In the genomic region with DNA sequence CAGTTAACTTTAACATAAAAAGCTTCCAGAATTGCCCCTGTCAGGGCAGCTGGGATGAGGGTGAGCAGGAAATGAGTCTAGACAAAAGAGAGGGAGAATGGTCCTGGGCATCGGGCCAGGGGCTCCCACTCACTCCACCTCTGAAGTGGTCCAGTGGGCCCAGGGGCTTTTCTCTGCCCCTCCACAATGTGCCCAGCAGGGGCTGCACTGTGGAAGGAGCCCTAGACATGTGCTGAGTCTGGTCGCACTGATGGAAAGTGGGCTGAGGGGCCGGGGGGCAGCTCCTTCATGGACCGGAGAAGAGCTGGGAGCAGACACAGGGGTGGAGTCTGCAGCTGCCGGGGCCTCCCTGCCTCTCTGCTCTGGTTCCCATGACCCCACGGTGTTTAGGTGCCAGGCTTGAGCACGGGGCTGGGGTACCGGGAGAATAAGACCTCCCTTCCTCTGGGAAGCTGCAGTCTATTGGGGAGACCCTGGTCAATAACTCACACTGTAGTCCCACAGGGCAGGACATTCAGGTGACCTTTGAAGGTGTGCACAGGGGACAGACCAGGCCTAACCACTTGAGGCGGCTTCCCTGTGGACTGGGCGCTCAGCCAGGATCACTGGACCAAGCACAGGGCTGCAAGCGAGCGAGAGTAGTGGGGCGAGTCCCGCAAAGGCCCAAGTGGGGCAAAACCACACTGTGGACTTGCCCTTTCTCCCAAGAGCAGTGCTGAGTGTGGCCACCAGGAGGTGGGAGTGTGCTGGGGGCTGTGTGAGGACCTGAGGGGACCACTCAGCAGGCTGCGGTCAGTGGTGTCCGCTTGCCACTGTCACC, we compare ENCODE assay signal across 9 cellular contexts. TPM values are rescaled to one million over a fixed set of nuclear protein-coding genes. Genes with fewer than 3 reads are reported as not detected.
DNase-seq lines count a peak whose midpoint lies in the region; ATAC-seq and TF ChIP-seq lines count a peak whose summit lies in the region.
"Had no signal": no experiment of that assay in that cellular context is flagged by ENCODE, and none has a peak within 500 bp of the region (broad histone marks: within the 10 kb centered on the region; RNA-seq: fewer than 3 reads in every experiment).

No MANE protein-coding gene starts in this region.

- H3K9me3 ChIP-seq in Panc1 (ENCODE audit: control insufficient read depth, insufficient read depth, low read depth, low read length), result no peaks in the 10 kb centered on the region

- DNase-seq in Panc1 (ENCODE audit: low read depth, low spot score) (no peak), cardiac septum (ENCODE audit: low spot score) (peak; percentile 70), LoVo (ENCODE audit: low spot score) (no peak), mucosa of gallbladder (ENCODE audit: low spot score) (no peak)
- DNase-seq in activated CD4-positive, CD25-positive, alpha-beta regulatory T cell treated with anti-CD3 and anti-CD28 coated beads, Interleukin-2, amount 50 U/mL, for 72 hours, result no peak
- DNase-seq: CD4-positive, CD25-positive, alpha-beta regulatory T cell had no signal

- H3K27ac ChIP-seq in 22Rv1 (no peak overlapping the region), Panc1 (ENCODE audit: low read length) (no peak overlapping the region)

- CTCF ChIA-PET in Panc1 (lab: Charles Lee), result interaction anchor here (0.7 kb wide), 1 partner anchor 17 kb away, joined by 7 read pairs; no protein-coding TSS in a partner anchor

- H3K27me3 ChIP-seq in Panc1 (ENCODE audit: control insufficient read depth, insufficient read depth, low read length), result peaks cover 20% of the 10 kb centered on the region; the same call in 1 of the 2 replicates

- H3K36me3 ChIP-seq in Panc1 (ENCODE audit: control insufficient read depth, insufficient read depth, low read length), result no peaks in the 10 kb centered on the region

- H3K4me1 ChIP-seq in Panc1 (ENCODE audit: control insufficient read depth, insufficient read depth, low read length), result no peaks in the 10 kb centered on the region; the same call in 1 of the 2 replicates

- POLR2A ChIA-PET in Panc1 (lab: Charles Lee), result no interaction called here

- in situ Hi-C loops in Panc1 (cut with HindIII; ENCODE audit: low pct_unique_long_range_greater_than_20kb, low sequenced_read_pairs), result no loop called here

- H3K4me3 ChIP-seq in GM12875 (ENCODE audit: low read depth, low read length) (no peak overlapping the region), Panc1 (ENCODE audit: low read depth in 2 of 2, low read length in 2 of 2) (no peak overlapping the region)

- ATAC-seq in Panc1 (peak; percentile 28; the same call in 1 of the 2 replicates), GM21447 (IDR thresholded peaks at IDR 0.05; ENCODE audit: unreplicated experiment) (no peak)

- no TSS peak for BruUV-seq in Panc1 (replicated peaks; lab: Mats Ljungman, UMichigan)

- intact Hi-C loops in Panc1 (cut with micrococcal nuclease; ENCODE audit: unreplicated experiment), result no loop called here
- intact Hi-C loops in cardiac septum (cut with DNase I), result no loop called here

- peak; percentile 51 for TF ChIP-seq CTCF in 22Rv1 (IDR thresholded peaks at IDR 0.05)
- TF ChIP-seq CTCF in GM12875 (IDR thresholded peaks at IDR 0.05; ENCODE audit: borderline replicate concordance, insufficient read depth, low read depth, low read length), result peak; percentile 70
- TF ChIP-seq CTCF in Panc1 (IDR thresholded peaks at IDR 0.05), result no peak; the same call in 1 of the 2 replicates

RNA-seq across cellular contexts. Expression of a gene that starts 6.1 kb away (rescaled TPM):
- total RNA-seq in Panc1 (2021; ENCODE audit: unreplicated experiment) (2.1 TPM), cardiac septum (2.9 TPM), mucosa of gallbladder (1.5 TPM)
- polyA plus RNA-seq in Panc1 (2012; ENCODE audit: insufficient read length), result 1.2 TPM
- total RNA-seq: CD4-positive, CD25-positive, alpha-beta regulatory T cell had no signal
- polyA plus RNA-seq: CD4-positive, CD25-positive, alpha-beta regulatory T cell had no signal
